In the genomic region with DNA sequence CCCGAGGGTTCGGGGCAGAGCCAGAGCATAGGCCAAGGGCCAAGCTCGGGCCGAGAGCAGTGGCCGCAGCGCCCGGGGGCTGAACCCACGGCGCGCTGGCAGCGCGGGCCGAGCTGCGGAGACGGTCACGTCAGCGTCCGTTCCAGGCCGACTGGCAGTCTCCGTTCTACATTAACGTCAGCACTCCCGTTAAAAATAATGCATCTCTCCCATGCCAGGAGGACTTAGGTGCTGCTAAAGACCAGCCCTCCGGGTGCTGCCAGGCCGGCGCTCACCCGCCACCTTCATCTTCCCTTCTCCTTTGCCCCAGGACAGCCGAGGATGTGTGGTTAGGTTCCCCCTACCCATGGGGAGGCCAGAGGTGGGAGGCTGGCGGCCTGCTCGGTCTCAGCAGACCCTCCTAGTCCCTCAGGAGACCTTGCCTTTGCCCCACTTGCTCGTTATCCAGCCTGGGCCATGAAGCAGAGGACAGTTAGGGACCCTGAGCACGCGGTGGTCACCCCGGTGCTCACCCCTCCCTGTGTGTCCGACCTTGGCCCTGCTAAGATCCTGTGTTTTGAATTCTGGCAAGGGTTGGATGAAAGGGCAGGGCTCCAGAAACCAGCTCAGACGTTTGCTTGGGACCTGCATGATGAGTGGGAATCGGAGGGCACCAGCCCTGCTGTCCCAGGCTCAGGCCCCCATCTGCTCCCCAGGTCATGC, we compare ENCODE assay signal across 1 cellular context.
TF ChIP-seq lines count a peak whose summit lies in the region.

No MANE protein-coding gene starts in this region.

TF ChIP-seq in HepG2, 621 proteins besides CTCF, POLR2A, EP300 and RAD21 (continued from another document and continues in another):
- 0 out of 2 replicates have a peak, but pooled peaks have one; percentile 24 for TF ChIP-seq ZNF563 (CRISPR knock-in tag; IDR thresholded peaks at IDR 0.05)
- peak; percentile 27 for TF ChIP-seq TEAD3 (CRISPR knock-in tag; optimal IDR thresholded peaks at IDR 0.05; ENCODE audit: borderline replicate concordance)
- TF ChIP-seq KLF6 (CRISPR knock-in tag; IDR thresholded peaks at IDR 0.05), result no peak
- no peak for TF ChIP-seq PHB2 (IDR thresholded peaks at IDR 0.05; ENCODE audit: partially characterized antibody)
- no peak for TF ChIP-seq SMYD3 (CRISPR knock-in tag; IDR thresholded peaks at IDR 0.05)
- TF ChIP-seq ZFAT (CRISPR knock-in tag; conservative IDR thresholded peaks at IDR 0.05), result no peak
- TF ChIP-seq MEF2D (CRISPR knock-in tag; IDR thresholded peaks at IDR 0.05), result peak; percentile 58
- no peak for TF ChIP-seq POLR2AphosphoS2 (IDR thresholded peaks at IDR 0.05; ENCODE audit: low read depth, low read length)
- TF ChIP-seq ZNF124 (CRISPR knock-in tag; IDR thresholded peaks at IDR 0.05), result 0 out of 2 replicates have a peak, but pooled peaks have one; percentile 17
- no peak for TF ChIP-seq ZNF44 (CRISPR knock-in tag; IDR thresholded peaks at IDR 0.05)
- no peak for TF ChIP-seq ZBTB1 (CRISPR knock-in tag; IDR thresholded peaks at IDR 0.05; ENCODE audit: borderline replicate concordance)
- no peak for TF ChIP-seq MLLT10 (CRISPR knock-in tag; IDR thresholded peaks at IDR 0.05)
- TF ChIP-seq, protein P1, sequence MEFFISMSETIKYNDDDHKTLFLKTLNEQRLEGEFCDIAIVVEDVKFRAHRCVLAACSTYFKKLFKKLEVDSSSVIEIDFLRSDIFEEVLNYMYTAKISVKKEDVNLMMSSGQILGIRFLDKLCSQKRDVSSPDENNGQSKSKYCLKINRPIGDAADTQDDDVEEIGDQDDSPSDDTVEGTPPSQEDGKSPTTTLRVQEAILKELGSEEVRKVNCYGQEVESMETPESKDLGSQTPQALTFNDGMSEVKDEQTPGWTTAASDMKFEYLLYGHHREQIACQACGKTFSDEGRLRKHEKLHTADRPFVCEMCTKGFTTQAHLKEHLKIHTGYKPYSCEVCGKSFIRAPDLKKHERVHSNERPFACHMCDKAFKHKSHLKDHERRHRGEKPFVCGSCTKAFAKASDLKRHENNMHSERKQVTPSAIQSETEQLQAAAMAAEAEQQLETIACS (CRISPR knock-in tag; IDR thresholded peaks at IDR 0.05), result no peak
- no peak for TF ChIP-seq KLF15 (CRISPR knock-in tag; IDR thresholded peaks at IDR 0.05; ENCODE audit: borderline replicate concordance)
- TF ChIP-seq, protein P2, sequence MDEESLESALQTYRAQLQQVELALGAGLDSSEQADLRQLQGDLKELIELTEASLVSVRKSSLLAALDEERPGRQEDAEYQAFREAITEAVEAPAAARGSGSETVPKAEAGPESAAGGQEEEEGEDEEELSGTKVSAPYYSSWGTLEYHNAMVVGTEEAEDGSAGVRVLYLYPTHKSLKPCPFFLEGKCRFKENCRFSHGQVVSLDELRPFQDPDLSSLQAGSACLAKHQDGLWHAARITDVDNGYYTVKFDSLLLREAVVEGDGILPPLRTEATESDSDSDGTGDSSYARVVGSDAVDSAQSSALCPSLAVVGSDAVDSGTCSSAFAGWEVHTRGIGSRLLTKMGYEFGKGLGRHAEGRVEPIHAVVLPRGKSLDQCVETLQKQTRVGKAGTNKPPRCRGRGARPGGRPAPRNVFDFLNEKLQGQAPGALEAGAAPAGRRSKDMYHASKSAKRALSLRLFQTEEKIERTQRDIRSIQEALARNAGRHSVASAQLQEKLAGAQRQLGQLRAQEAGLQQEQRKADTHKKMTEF (CRISPR knock-in tag; IDR thresholded peaks at IDR 0.05), result 0 out of 2 replicates have a peak, but pooled peaks have one; percentile 17
- TF ChIP-seq, protein P3, sequence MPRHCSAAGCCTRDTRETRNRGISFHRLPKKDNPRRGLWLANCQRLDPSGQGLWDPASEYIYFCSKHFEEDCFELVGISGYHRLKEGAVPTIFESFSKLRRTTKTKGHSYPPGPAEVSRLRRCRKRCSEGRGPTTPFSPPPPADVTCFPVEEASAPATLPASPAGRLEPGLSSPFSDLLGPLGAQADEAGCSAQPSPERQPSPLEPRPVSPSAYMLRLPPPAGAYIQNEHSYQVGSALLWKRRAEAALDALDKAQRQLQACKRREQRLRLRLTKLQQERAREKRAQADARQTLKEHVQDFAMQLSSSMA (CRISPR knock-in tag; IDR thresholded peaks at IDR 0.05), result no peak
- 0 out of 2 replicates have a peak, but pooled peaks have one; percentile 44 for TF ChIP-seq ZNF790 (CRISPR knock-in tag; IDR thresholded peaks at IDR 0.05; ENCODE audit: borderline replicate concordance)
- TF ChIP-seq SMAD3 (CRISPR knock-in tag; IDR thresholded peaks at IDR 0.05), result no peak
- TF ChIP-seq FOSL1 (CRISPR knock-in tag; IDR thresholded peaks at IDR 0.05; ENCODE audit: borderline replicate concordance), result no peak
- 0 out of 2 replicates have a peak, but pooled peaks have one; percentile 1 for TF ChIP-seq AKAP8 (CRISPR knock-in tag; IDR thresholded peaks at IDR 0.05)
- TF ChIP-seq FOXO1 (CRISPR knock-in tag; IDR thresholded peaks at IDR 0.05), result no peak
- TF ChIP-seq KAT2B (IDR thresholded peaks at IDR 0.05; ENCODE audit: borderline replicate concordance, low read depth, low read length), result no peak
- TF ChIP-seq, protein P4, sequence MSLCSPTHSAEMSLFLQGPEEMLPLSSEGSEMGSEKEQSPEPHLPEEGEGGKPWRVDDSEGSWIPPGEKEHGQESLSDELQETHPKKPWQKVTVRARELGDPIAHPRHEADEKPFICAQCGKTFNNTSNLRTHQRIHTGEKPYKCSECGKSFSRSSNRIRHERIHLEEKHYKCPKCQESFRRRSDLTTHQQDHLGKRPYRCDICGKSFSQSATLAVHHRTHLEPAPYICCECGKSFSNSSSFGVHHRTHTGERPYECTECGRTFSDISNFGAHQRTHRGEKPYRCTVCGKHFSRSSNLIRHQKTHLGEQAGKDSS (CRISPR knock-in tag; IDR thresholded peaks at IDR 0.05; ENCODE audit: borderline replicate concordance, low read depth), result 0 out of 2 replicates have a peak, but pooled peaks have one; percentile 13
- TF ChIP-seq, protein P5, sequence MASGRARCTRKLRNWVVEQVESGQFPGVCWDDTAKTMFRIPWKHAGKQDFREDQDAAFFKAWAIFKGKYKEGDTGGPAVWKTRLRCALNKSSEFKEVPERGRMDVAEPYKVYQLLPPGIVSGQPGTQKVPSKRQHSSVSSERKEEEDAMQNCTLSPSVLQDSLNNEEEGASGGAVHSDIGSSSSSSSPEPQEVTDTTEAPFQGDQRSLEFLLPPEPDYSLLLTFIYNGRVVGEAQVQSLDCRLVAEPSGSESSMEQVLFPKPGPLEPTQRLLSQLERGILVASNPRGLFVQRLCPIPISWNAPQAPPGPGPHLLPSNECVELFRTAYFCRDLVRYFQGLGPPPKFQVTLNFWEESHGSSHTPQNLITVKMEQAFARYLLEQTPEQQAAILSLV (CRISPR knock-in tag; IDR thresholded peaks at IDR 0.05; ENCODE audit: borderline replicate concordance), result 0 out of 2 replicates have a peak, but pooled peaks have one; percentile 39
- TF ChIP-seq, protein P6, sequence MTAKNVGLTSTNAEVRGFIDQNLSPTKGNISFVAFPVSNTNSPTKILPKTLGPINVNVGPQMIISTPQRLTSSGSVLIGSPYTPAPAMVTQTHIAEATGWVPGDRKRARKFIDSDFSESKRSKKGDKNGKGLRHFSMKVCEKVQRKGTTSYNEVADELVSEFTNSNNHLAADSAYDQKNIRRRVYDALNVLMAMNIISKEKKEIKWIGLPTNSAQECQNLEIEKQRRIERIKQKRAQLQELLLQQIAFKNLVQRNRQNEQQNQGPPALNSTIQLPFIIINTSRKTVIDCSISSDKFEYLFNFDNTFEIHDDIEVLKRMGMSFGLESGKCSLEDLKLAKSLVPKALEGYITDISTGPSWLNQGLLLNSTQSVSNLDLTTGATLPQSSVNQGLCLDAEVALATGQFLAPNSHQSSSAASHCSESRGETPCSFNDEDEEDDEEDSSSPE (CRISPR knock-in tag; IDR thresholded peaks at IDR 0.05), result no peak
- no peak for TF ChIP-seq KDM4B (CRISPR knock-in tag; IDR thresholded peaks at IDR 0.05)
- TF ChIP-seq, protein P7, sequence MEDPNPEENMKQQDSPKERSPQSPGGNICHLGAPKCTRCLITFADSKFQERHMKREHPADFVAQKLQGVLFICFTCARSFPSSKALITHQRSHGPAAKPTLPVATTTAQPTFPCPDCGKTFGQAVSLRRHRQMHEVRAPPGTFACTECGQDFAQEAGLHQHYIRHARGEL (CRISPR knock-in tag; IDR thresholded peaks at IDR 0.05), result no peak
- no peak for TF ChIP-seq ZNF510 (CRISPR knock-in tag; IDR thresholded peaks at IDR 0.05; ENCODE audit: low read depth)
- TF ChIP-seq NR3C1 (CRISPR knock-in tag; IDR thresholded peaks at IDR 0.05), result no peak
- TF ChIP-seq EED (CRISPR knock-in tag; IDR thresholded peaks at IDR 0.05), result no peak
- peak; percentile 23 for TF ChIP-seq AGO2 (optimal IDR thresholded peaks at IDR 0.05; ENCODE audit: low read depth, low read length)
- TF ChIP-seq ZNF879 (CRISPR knock-in tag; IDR thresholded peaks at IDR 0.05), result no peak
- no peak for TF ChIP-seq ZNF317 (CRISPR knock-in tag; IDR thresholded peaks at IDR 0.05)
- no peak for TF ChIP-seq ZNF251 (CRISPR knock-in tag; IDR thresholded peaks at IDR 0.05)
- no peak; the same call in 1 of the 2 replicates for TF ChIP-seq MYC (CRISPR knock-in tag; IDR thresholded peaks at IDR 0.05; ENCODE audit: borderline replicate concordance)
- TF ChIP-seq, protein P8, sequence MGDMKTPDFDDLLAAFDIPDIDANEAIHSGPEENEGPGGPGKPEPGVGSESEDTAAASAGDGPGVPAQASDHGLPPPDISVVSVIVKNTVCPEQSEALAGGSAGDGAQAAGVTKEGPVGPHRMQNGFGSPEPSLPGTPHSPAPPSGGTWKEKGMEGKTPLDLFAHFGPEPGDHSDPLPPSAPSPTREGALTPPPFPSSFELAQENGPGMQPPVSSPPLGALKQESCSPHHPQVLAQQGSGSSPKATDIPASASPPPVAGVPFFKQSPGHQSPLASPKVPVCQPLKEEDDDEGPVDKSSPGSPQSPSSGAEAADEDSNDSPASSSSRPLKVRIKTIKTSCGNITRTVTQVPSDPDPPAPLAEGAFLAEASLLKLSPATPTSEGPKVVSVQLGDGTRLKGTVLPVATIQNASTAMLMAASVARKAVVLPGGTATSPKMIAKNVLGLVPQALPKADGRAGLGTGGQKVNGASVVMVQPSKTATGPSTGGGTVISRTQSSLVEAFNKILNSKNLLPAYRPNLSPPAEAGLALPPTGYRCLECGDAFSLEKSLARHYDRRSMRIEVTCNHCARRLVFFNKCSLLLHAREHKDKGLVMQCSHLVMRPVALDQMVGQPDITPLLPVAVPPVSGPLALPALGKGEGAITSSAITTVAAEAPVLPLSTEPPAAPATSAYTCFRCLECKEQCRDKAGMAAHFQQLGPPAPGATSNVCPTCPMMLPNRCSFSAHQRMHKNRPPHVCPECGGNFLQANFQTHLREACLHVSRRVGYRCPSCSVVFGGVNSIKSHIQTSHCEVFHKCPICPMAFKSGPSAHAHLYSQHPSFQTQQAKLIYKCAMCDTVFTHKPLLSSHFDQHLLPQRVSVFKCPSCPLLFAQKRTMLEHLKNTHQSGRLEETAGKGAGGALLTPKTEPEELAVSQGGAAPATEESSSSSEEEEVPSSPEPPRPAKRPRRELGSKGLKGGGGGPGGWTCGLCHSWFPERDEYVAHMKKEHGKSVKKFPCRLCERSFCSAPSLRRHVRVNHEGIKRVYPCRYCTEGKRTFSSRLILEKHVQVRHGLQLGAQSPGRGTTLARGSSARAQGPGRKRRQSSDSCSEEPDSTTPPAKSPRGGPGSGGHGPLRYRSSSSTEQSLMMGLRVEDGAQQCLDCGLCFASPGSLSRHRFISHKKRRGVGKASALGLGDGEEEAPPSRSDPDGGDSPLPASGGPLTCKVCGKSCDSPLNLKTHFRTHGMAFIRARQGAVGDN (CRISPR knock-in tag; IDR thresholded peaks at IDR 0.05), result peak; percentile 51
- TF ChIP-seq, protein P9, sequence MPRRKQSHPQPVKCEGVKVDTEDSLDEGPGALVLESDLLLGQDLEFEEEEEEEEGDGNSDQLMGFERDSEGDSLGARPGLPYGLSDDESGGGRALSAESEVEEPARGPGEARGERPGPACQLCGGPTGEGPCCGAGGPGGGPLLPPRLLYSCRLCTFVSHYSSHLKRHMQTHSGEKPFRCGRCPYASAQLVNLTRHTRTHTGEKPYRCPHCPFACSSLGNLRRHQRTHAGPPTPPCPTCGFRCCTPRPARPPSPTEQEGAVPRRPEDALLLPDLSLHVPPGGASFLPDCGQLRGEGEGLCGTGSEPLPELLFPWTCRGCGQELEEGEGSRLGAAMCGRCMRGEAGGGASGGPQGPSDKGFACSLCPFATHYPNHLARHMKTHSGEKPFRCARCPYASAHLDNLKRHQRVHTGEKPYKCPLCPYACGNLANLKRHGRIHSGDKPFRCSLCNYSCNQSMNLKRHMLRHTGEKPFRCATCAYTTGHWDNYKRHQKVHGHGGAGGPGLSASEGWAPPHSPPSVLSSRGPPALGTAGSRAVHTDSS (CRISPR knock-in tag; conservative IDR thresholded peaks at IDR 0.05), result no peak
- TF ChIP-seq SNRNP70 (IDR thresholded peaks at IDR 0.05; ENCODE audit: low read depth, low read length), result no peak
- no peak for TF ChIP-seq NCOA1 (CRISPR knock-in tag; IDR thresholded peaks at IDR 0.05)
- TF ChIP-seq JUN (CRISPR knock-in tag; IDR thresholded peaks at IDR 0.05), result no peak
- TF ChIP-seq SP2 (CRISPR knock-in tag; IDR thresholded peaks at IDR 0.05), result no peak
- TF ChIP-seq MEIS2 (CRISPR knock-in tag; IDR thresholded peaks at IDR 0.05), result no peak
- TF ChIP-seq, protein P10, sequence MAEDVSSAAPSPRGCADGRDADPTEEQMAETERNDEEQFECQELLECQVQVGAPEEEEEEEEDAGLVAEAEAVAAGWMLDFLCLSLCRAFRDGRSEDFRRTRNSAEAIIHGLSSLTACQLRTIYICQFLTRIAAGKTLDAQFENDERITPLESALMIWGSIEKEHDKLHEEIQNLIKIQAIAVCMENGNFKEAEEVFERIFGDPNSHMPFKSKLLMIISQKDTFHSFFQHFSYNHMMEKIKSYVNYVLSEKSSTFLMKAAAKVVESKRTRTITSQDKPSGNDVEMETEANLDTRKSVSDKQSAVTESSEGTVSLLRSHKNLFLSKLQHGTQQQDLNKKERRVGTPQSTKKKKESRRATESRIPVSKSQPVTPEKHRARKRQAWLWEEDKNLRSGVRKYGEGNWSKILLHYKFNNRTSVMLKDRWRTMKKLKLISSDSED (CRISPR knock-in tag; IDR thresholded peaks at IDR 0.05), result no peak
- TF ChIP-seq, protein P11, sequence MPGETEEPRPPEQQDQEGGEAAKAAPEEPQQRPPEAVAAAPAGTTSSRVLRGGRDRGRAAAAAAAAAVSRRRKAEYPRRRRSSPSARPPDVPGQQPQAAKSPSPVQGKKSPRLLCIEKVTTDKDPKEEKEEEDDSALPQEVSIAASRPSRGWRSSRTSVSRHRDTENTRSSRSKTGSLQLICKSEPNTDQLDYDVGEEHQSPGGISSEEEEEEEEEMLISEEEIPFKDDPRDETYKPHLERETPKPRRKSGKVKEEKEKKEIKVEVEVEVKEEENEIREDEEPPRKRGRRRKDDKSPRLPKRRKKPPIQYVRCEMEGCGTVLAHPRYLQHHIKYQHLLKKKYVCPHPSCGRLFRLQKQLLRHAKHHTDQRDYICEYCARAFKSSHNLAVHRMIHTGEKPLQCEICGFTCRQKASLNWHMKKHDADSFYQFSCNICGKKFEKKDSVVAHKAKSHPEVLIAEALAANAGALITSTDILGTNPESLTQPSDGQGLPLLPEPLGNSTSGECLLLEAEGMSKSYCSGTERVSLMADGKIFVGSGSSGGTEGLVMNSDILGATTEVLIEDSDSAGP (CRISPR knock-in tag; IDR thresholded peaks at IDR 0.05; ENCODE audit: borderline replicate concordance), result peak; percentile 52; the same call in 1 of the 2 replicates
